Comparison of ENCODE assay signal across 23 cellular contexts in genomic region chr3:172625404-172625803, GRCh38.
A peak's percentile ranks its signal among the peaks of the same experiment; 100 is the strongest.
DNase-seq lines count a peak whose midpoint lies in the region; ATAC-seq and TF ChIP-seq lines count a peak whose summit lies in the region.
"Had no signal": no experiment of that assay in that cellular context is flagged by ENCODE, and none has a peak within 500 bp of the region (broad histone marks: within the 10 kb centered on the region; RNA-seq: fewer than 3 reads in every experiment).

No MANE protein-coding gene starts in this region.

- DNase-seq in M059J (ENCODE audit: low read depth) (peak; percentile 46), amniotic epithelial cell (ENCODE audit: low read depth) (peak; percentile 71), fibroblast of pulmonary artery (ENCODE audit: low read depth) (peak; percentile 65), tibial nerve (ENCODE audit: low spot score in 2 of 2) (no peak), NCI-H446 treated with DMSO at 0.1 percent for 48 hours (lab: John Stamatoyannopoulos, UW) (no peak)
- no peak for DNase-seq in effector memory CD8-positive, alpha-beta T cell
- DNase-seq in stimulated activated effector memory CD8-positive, alpha-beta T cell treated with anti-CD3 and anti-CD28 coated beads, Interleukin-12 subunit alpha, Interleukin-12 subunit beta, amount 100 ng/mL, for 72 hours (ENCODE audit: low spot score in 2 of 2) = no peak
- DNase-seq: activated CD4-positive, alpha-beta T cell treated with anti-CD3 and anti-CD28 coated beads, Interleukin-2, amount 50 U/mL, for 4 hours; activated naive CD4-positive, alpha-beta T cell treated with anti-CD3 and anti-CD28 coated beads, Interleukin-2, amount 10 ng/mL, durations not matched to agents 7 days and 5 days; activated T-cell treated with anti-CD3 and anti-CD28 coated beads, Interleukin-2, amount 50 U/mL, for 1 hour; CD4-positive, alpha-beta memory T cell; dermis blood vessel endothelial cell; kidney; retina; stimulated activated CD4-positive, alpha-beta T cell treated with anti-CD3 and anti-CD28 coated beads, Interleukin-15, amount 100 ng/mL, for 24 hours; stimulated activated naive CD4-positive, alpha-beta T cell treated with Interleukin-2 at 50 U/mL for 16 hours; T-helper 1 cell had no signal

- TF ChIP-seq POLR2A in tibial nerve (IDR thresholded peaks at IDR 0.05) = no peak

- H3K27me3 Mint-ChIP-seq in effector memory CD8-positive, alpha-beta T cell = no peaks in the 10 kb centered on the region
- H3K27me3 Mint-ChIP-seq: CD4-positive, alpha-beta memory T cell; type B pancreatic cell had no signal

- TF ChIP-seq EP300 in tibial nerve (IDR thresholded peaks at IDR 0.05) = no peak

- no peak for ATAC-seq in effector memory CD8-positive, alpha-beta T cell (replicated peaks)
- no peak for ATAC-seq in stimulated activated effector memory CD8-positive, alpha-beta T cell treated with anti-CD3 and anti-CD28 coated beads, Interleukin-12 subunit alpha, Interleukin-12 subunit beta, amount 100 ng/mL, for 72 hours

- 83 to 91% methylated on average over 2 of the region's 2 CpGs for WGBS in tibial nerve, 2 donors

- H3K36me3 Mint-ChIP-seq in effector memory CD8-positive, alpha-beta T cell (ENCODE audit: insufficient read depth) = peaks cover 3% of the 10 kb centered on the region
- no peaks in the 10 kb centered on the region for H3K36me3 Mint-ChIP-seq in stimulated activated effector memory CD8-positive, alpha-beta T cell treated with anti-CD3 and anti-CD28 coated beads, Interleukin-12 subunit alpha, Interleukin-12 subunit beta, amount 100 ng/mL, for 72 hours
- H3K36me3 Mint-ChIP-seq: activated naive CD4-positive, alpha-beta T cell treated with anti-CD3 and anti-CD28 coated beads, Interleukin-2, amount 10 ng/mL, durations not matched to agents 7 days and 5 days; mesothelial cell of epicardium; type B pancreatic cell had no signal

- H3K4me1 ChIP-seq in ACC112 (ENCODE audit: control insufficient read depth, insufficient read depth, low read length, unreplicated experiment) (peaks cover 66% of the 10 kb centered on the region), tibial nerve (peaks cover 0 to 21% (median 0%) of the 10 kb centered on the region in 4 donors)

- H3K4me3 Mint-ChIP-seq in effector memory CD8-positive, alpha-beta T cell = no peak overlapping the region
- H3K4me3 Mint-ChIP-seq in stimulated activated effector memory CD8-positive, alpha-beta T cell treated with anti-CD3 and anti-CD28 coated beads, Interleukin-12 subunit alpha, Interleukin-12 subunit beta, amount 100 ng/mL, for 72 hours = no peak overlapping the region
- H3K4me3 Mint-ChIP-seq: activated naive CD4-positive, alpha-beta T cell treated with anti-CD3 and anti-CD28 coated beads, Interleukin-2, amount 10 ng/mL, durations not matched to agents 7 days and 5 days; CD4-positive, alpha-beta memory T cell; mesothelial cell of epicardium; neural crest cell; type B pancreatic cell had no signal

- no peaks in the 10 kb centered on the region for H3K4me1 Mint-ChIP-seq in effector memory CD8-positive, alpha-beta T cell (ENCODE audit: low read depth in 2 of 2)
- no peaks in the 10 kb centered on the region for H3K4me1 Mint-ChIP-seq in stimulated activated effector memory CD8-positive, alpha-beta T cell treated with anti-CD3 and anti-CD28 coated beads, Interleukin-12 subunit alpha, Interleukin-12 subunit beta, amount 100 ng/mL, for 72 hours
- H3K4me1 Mint-ChIP-seq: neural crest cell had no signal

- no peaks in the 10 kb centered on the region for H3K9me3 Mint-ChIP-seq in effector memory CD8-positive, alpha-beta T cell
- no peaks in the 10 kb centered on the region for H3K9me3 Mint-ChIP-seq in stimulated activated effector memory CD8-positive, alpha-beta T cell treated with anti-CD3 and anti-CD28 coated beads, Interleukin-12 subunit alpha, Interleukin-12 subunit beta, amount 100 ng/mL, for 72 hours
- H3K9me3 Mint-ChIP-seq: activated naive CD4-positive, alpha-beta T cell treated with anti-CD3 and anti-CD28 coated beads, Interleukin-2, amount 10 ng/mL, durations not matched to agents 7 days and 5 days; CD4-positive, alpha-beta memory T cell; mesothelial cell of epicardium; neural crest cell; type B pancreatic cell had no signal

- TF ChIP-seq CTCF in fibroblast of pulmonary artery (IDR thresholded peaks at IDR 0.05; ENCODE audit: low read length, missing control alignments) = no peak
- TF ChIP-seq CTCF in tibial nerve (IDR thresholded peaks at IDR 0.05) = no peak

- H3K27ac ChIP-seq in ACC112 (ENCODE audit: low read depth, low read length) = peak overlapping the region; percentile 79
- H3K27ac ChIP-seq in tibial nerve = no peak overlapping the region
- H3K27ac ChIP-seq: hepatocyte, VCaP had no signal

- H3K27me3 ChIP-seq in ACC112 (ENCODE audit: insufficient read depth, low read length) (no peaks in the 10 kb centered on the region), tibial nerve (no peaks in the 10 kb centered on the region)
- H3K27me3 ChIP-seq: hepatocyte had no signal

- H3K79me2 ChIP-seq in ACC112 (ENCODE audit: control insufficient read depth, insufficient read depth, low read length, unreplicated experiment) = no peaks in the 10 kb centered on the region
- H3K79me2 ChIP-seq: hepatocyte had no signal

- H3K4me3 ChIP-seq in ACC112 (ENCODE audit: low read depth, low read length) (peak overlapping the region; percentile 7; the same call in 1 of the 2 replicates), fibroblast of pulmonary artery (replicated peaks; ENCODE audit: low read depth, low read length) (no peak overlapping the region), tibial nerve (no peak overlapping the region)
- H3K4me3 ChIP-seq: hepatocyte had no signal

- H3K36me3 ChIP-seq in ACC112 (ENCODE audit: insufficient read depth, low read length) (no peaks in the 10 kb centered on the region; the same call in 1 of the 2 replicates), tibial nerve (no peaks in the 10 kb centered on the region)

- no peak overlapping the region for H3K27ac Mint-ChIP-seq in effector memory CD8-positive, alpha-beta T cell
- H3K27ac Mint-ChIP-seq in stimulated activated effector memory CD8-positive, alpha-beta T cell treated with anti-CD3 and anti-CD28 coated beads, Interleukin-12 subunit alpha, Interleukin-12 subunit beta, amount 100 ng/mL, for 72 hours = no peak overlapping the region
- H3K27ac Mint-ChIP-seq: activated naive CD4-positive, alpha-beta T cell treated with anti-CD3 and anti-CD28 coated beads, Interleukin-2, amount 10 ng/mL, durations not matched to agents 7 days and 5 days; mesothelial cell of epicardium; type B pancreatic cell had no signal

- no peaks in the 10 kb centered on the region for H3K9me3 ChIP-seq in tibial nerve

- H2AFZ ChIP-seq in ACC112 (ENCODE audit: low read length, unreplicated experiment) = peak overlapping the region; percentile 28
- H2AFZ ChIP-seq: hepatocyte had no signal

Comparison
In these comparisons a context has a peak if more than half of its experiments do, and no peak if none do; other contexts are left out.
1. DNase-seq: peak in M059J (single experiment), amniotic epithelial cell (single experiment) and fibroblast of pulmonary artery (single experiment); none in effector memory CD8-positive, alpha-beta T cell (0 of 3), tibial nerve (0 of 2), NCI-H446 treated with DMSO at 0.1 percent for 48 hours (single experiment) and stimulated activated effector memory CD8-positive, alpha-beta T cell treated with anti-CD3 and anti-CD28 coated beads, Interleukin-12 subunit alpha, Interleukin-12 subunit beta, amount 100 ng/mL, for 72 hours (0 of 2).